Comparison of ENCODE assay signal across 20 cellular contexts in genomic region chr9:14215614-14216013, GRCh38.
A peak's percentile ranks its signal among the peaks of the same experiment; 100 is the strongest.
DNase-seq lines count a peak whose midpoint lies in the region; ATAC-seq and TF ChIP-seq lines count a peak whose summit lies in the region.
"Had no signal": no experiment of that assay in that cellular context is flagged by ENCODE, and none has a peak within 500 bp of the region (broad histone marks: within the 10 kb centered on the region; RNA-seq: fewer than 3 reads in every experiment).

No MANE protein-coding gene starts in this region.

- H2AFZ ChIP-seq in fibroblast of lung (ENCODE audit: low read length), result no peak overlapping the region
- H2AFZ ChIP-seq in MM.1S (ENCODE audit: low read length), result no peak overlapping the region

- TF ChIP-seq CTCF in fibroblast of lung (conservative IDR thresholded peaks at IDR 0.05 in 1 of 2, IDR thresholded peaks at IDR 0.05 in 1 of 2; ENCODE audit: low read depth in 1 of 2, low read length in 2 of 2), result no peak
- no peak for TF ChIP-seq CTCF in MM.1S (IDR thresholded peaks at IDR 0.05; ENCODE audit: low read length)

- peak; percentile 61 for DNase-seq in NCI-H226
- DNase-seq in adipocyte (ENCODE audit: low read depth), result peak; percentile 69
- DNase-seq in fibroblast of lung (ENCODE audit: low read depth in 2 of 2), result peak; percentile 45 to 69
- DNase-seq in MM.1S, result no peak
- no peak for DNase-seq in aorta
- DNase-seq: activated CD8-positive, alpha-beta memory T cell treated with anti-CD3 and anti-CD28 coated beads, Interleukin-2, amount 10 ng/mL, durations not matched to agents 7 days and 5 days; activated naive CD8-positive, alpha-beta T cell treated with anti-CD3 and anti-CD28 coated beads, Interleukin-2, amount 50 U/mL, for 24 hours; central memory CD4-positive, alpha-beta T cell; COR-L47; effector CD4-positive, alpha-beta T cell; H9; heart left ventricle; lower lobe of right lung; NCI-H1417; right cardiac atrium; SJCRH30; stimulated activated naive B cell treated with anti-CD40 and anti-IgM and Interleukin-4, amounts not matched to agents 10 μg/mL and 1 μg/mL and 100 μg/mL, for 72 hours; tibial artery had no signal

- H3F3A ChIP-seq in MM.1S (ENCODE audit: insufficient read depth, low read length), result no peaks in the 10 kb centered on the region

- H3K36me3 ChIP-seq in adipocyte (ENCODE audit: control insufficient read depth, insufficient read depth, low read length, severe bottlenecking) (no peaks in the 10 kb centered on the region), fibroblast of lung (ENCODE audit: control insufficient read depth, insufficient read depth, low read length) (no peaks in the 10 kb centered on the region), subcutaneous abdominal adipose tissue (ENCODE audit: control insufficient read depth in 5 of 5, insufficient read depth in 5 of 5, low read length in 5 of 5) (no peaks in the 10 kb centered on the region), MM.1S (replicated peaks; ENCODE audit: insufficient read depth, low read length) (no peaks in the 10 kb centered on the region), aorta (ENCODE audit: control insufficient read depth in 1 of 2, insufficient read depth in 2 of 2, low read length in 1 of 2) (no peaks in the 10 kb centered on the region)
- H3K36me3 ChIP-seq: heart left ventricle, lower lobe of right lung, tibial artery had no signal

- H4K20me1 ChIP-seq in fibroblast of lung (ENCODE audit: control insufficient read depth, extremely low read depth, insufficient read depth, low read length), result no peaks in the 10 kb centered on the region
- no peaks in the 10 kb centered on the region for H4K20me1 ChIP-seq in MM.1S (ENCODE audit: insufficient read depth, low read length)

- H3K27ac ChIP-seq in fibroblast of lung (ENCODE audit: insufficient read depth, low read length) (no peak overlapping the region), subcutaneous abdominal adipose tissue (ENCODE audit: low read depth, low read length) (peak overlapping the region; percentile 7), MM.1S (ENCODE audit: low read length) (no peak overlapping the region), aorta (ENCODE audit: low read depth in 1 of 2, low read length in 2 of 2) (no peak overlapping the region)
- H3K27ac ChIP-seq: heart left ventricle, lower lobe of right lung, SJCRH30, tibial artery had no signal

- H3K9me2 ChIP-seq in MM.1S (replicated peaks; ENCODE audit: insufficient read depth, low read length), result no peaks in the 10 kb centered on the region

- H3K4me2 ChIP-seq in fibroblast of lung (ENCODE audit: extremely low read depth, insufficient read depth, low read length) (no peak overlapping the region), MM.1S (ENCODE audit: low read depth, low read length) (no peak overlapping the region)

- no peak for ATAC-seq in aorta (ENCODE audit: low FRiP score)
- no peak for ATAC-seq in GM21717 (IDR thresholded peaks at IDR 0.05; ENCODE audit: unreplicated experiment)
- ATAC-seq: activated CD8-positive, alpha-beta memory T cell treated with anti-CD3 and anti-CD28 coated beads, Interleukin-2, amount 10 ng/mL, durations not matched to agents 7 days and 5 days; activated naive CD8-positive, alpha-beta T cell treated with anti-CD3 and anti-CD28 coated beads, Interleukin-2, amount 50 U/mL, for 24 hours; heart left ventricle; lower lobe of right lung; right cardiac atrium; stimulated activated naive B cell treated with anti-CD40 and anti-IgM and Interleukin-4, amounts not matched to agents 10 μg/mL and 1 μg/mL and 100 μg/mL, for 72 hours had no signal

- peaks cover 43% of the 10 kb centered on the region for H3K4me1 ChIP-seq in adipocyte (ENCODE audit: control insufficient read depth, insufficient read depth, low read length)
- peaks cover 3% of the 10 kb centered on the region for H3K4me1 ChIP-seq in fibroblast of lung (ENCODE audit: control insufficient read depth, extremely low read depth, insufficient read depth, low read length)
- H3K4me1 ChIP-seq in subcutaneous abdominal adipose tissue (ENCODE audit: control insufficient read depth in 5 of 5, insufficient read depth in 5 of 5, low read length in 5 of 5), result peaks cover 2 to 33% (median 28%) of the 10 kb centered on the region in 5 donors
- H3K4me1 ChIP-seq in MM.1S (ENCODE audit: low read length), result no peaks in the 10 kb centered on the region
- peaks cover 4 to 13% of the 10 kb centered on the region in 2 donors for H3K4me1 ChIP-seq in aorta (ENCODE audit: control insufficient read depth in 1 of 2, insufficient read depth in 2 of 2, low read length in 2 of 2)

- WGBS in aorta, 2 donors, result 45 to 74% methylated on average over 1 of the region's 1 CpG

- H3K9ac ChIP-seq in adipocyte (ENCODE audit: low read length) (no peak overlapping the region), fibroblast of lung (ENCODE audit: insufficient read depth, low read length) (no peak overlapping the region), subcutaneous abdominal adipose tissue (ENCODE audit: low read length in 5 of 5) (no peak overlapping the region), MM.1S (ENCODE audit: low read length) (no peak overlapping the region)

- no peaks in the 10 kb centered on the region for H3K9me3 ChIP-seq in adipocyte (ENCODE audit: control insufficient read depth, low read length)
- no peaks in the 10 kb centered on the region for H3K9me3 ChIP-seq in fibroblast of lung (ENCODE audit: control insufficient read depth, insufficient read depth, low read depth, low read length)
- H3K9me3 ChIP-seq in subcutaneous abdominal adipose tissue (ENCODE audit: control insufficient read depth in 5 of 5, low read length in 5 of 5), result no peaks in the 10 kb centered on the region
- H3K9me3 ChIP-seq in MM.1S (replicated peaks; ENCODE audit: insufficient read depth, low read length), result no peaks in the 10 kb centered on the region
- no peaks in the 10 kb centered on the region for H3K9me3 ChIP-seq in aorta (ENCODE audit: control insufficient read depth, low read length)
- H3K9me3 ChIP-seq: heart left ventricle, lower lobe of right lung, SJCRH30, tibial artery had no signal

- H3K27me3 ChIP-seq in adipocyte (replicated peaks; ENCODE audit: control insufficient read depth, insufficient read depth, low read length) (no peaks in the 10 kb centered on the region), fibroblast of lung (ENCODE audit: control insufficient read depth, insufficient read depth, low read length) (no peaks in the 10 kb centered on the region), subcutaneous abdominal adipose tissue (ENCODE audit: control insufficient read depth in 5 of 5, insufficient read depth in 4 of 5, low read length in 5 of 5) (no peaks in the 10 kb centered on the region), MM.1S (replicated peaks; ENCODE audit: insufficient read depth, low read length) (no peaks in the 10 kb centered on the region), aorta (ENCODE audit: control insufficient read depth in 1 of 2, insufficient read depth in 2 of 2, low read length in 1 of 2) (no peaks in the 10 kb centered on the region)
- H3K27me3 ChIP-seq: heart left ventricle, SJCRH30, tibial artery had no signal

- peaks cover 4% of the 10 kb centered on the region for H3K79me2 ChIP-seq in fibroblast of lung (ENCODE audit: control insufficient read depth, insufficient read depth, low read length)
- no peaks in the 10 kb centered on the region for H3K79me2 ChIP-seq in MM.1S (ENCODE audit: low read length)

- intact Hi-C loops in aorta (cut with DNase I), result no loop called here

- H3K4me3 ChIP-seq in adipocyte (ENCODE audit: low read length), result no peak overlapping the region
- H3K4me3 ChIP-seq in fibroblast of lung (replicated peaks in 1 of 4; ENCODE audit: control extremely low read depth in 1 of 4, insufficient read depth in 1 of 4, low read depth in 3 of 4, low read length in 4 of 4), result no peak overlapping the region
- H3K4me3 ChIP-seq in subcutaneous abdominal adipose tissue (ENCODE audit: low read depth in 1 of 5, low read length in 5 of 5), result no peak overlapping the region
- no peak overlapping the region for H3K4me3 ChIP-seq in MM.1S (ENCODE audit: low read length)
- no peak overlapping the region for H3K4me3 ChIP-seq in aorta (ENCODE audit: low read length in 2 of 2)
- H3K4me3 ChIP-seq: heart left ventricle, lower lobe of right lung, SJCRH30, tibial artery had no signal

Comparison
In these comparisons a context has a peak if more than half of its experiments do, and no peak if none do; other contexts are left out.
1. DNase-seq: peak in NCI-H226 (single experiment), adipocyte (single experiment) and fibroblast of lung (2 of 2); none in MM.1S (single experiment) and aorta (0 of 2).